In genomic region chr1:67535474-67535873, GRCh38 we compare ENCODE assay signal across 8 cellular contexts.
DNase-seq lines count a peak whose midpoint lies in the region; ATAC-seq and TF ChIP-seq lines count a peak whose summit lies in the region.

No MANE protein-coding gene starts in this region.

- H3K27me3 ChIP-seq in colonic mucosa (no peaks in the 10 kb centered on the region), liver (ENCODE audit: control insufficient read depth in 4 of 4, insufficient read depth in 4 of 4, low read length in 3 of 4) (no peaks in the 10 kb centered on the region)

- H3K27ac ChIP-seq in colonic mucosa (no peak overlapping the region), liver (ENCODE audit: low read depth in 1 of 2, low read length in 2 of 2) (peak overlapping the region; percentile 85 to 89)

- WGBS in liver: 1% methylated on average over 5 of the region's 5 CpGs

- no peak overlapping the region for H3K4me3 ChIP-seq in colonic mucosa
- no peak overlapping the region for H3K4me3 ChIP-seq in liver (ENCODE audit: low read depth in 1 of 3, low read length in 3 of 3)

- H3K9me3 ChIP-seq in colonic mucosa (no peaks in the 10 kb centered on the region), liver (ENCODE audit: control insufficient read depth in 4 of 4, low read length in 3 of 4) (no peaks in the 10 kb centered on the region)

- DNase-seq in NK-92 treated with Interleukin-12 subunit alpha and Interleukin-12 subunit beta, amount 100 ng/mL, for 24 hours (lab: John Stamatoyannopoulos, UW): peak; percentile 16
- DNase-seq in NK-92 (lab: John Stamatoyannopoulos, UW; ENCODE audit: unreplicated experiment) (no peak), NCI-H1092 (lab: John Stamatoyannopoulos, UW) (peak; percentile 3), UCSD-AML1 (lab: John Stamatoyannopoulos, UW; ENCODE audit: unreplicated experiment) (peak; percentile 79), colonic mucosa (peak; percentile 87)
- DNase-seq in stimulated activated CD4-positive, alpha-beta T cell treated with anti-CD3 and anti-CD28 coated beads, TNF-alpha, amount 100 ng/mL, for 48 hours (ENCODE audit: low read depth in 3 of 3): peak; percentile 26 to 49 (median 39)

- TF ChIP-seq RAD21 in liver (IDR thresholded peaks at IDR 0.05): peak; percentile 95 to 96

- peak; percentile 85 for TF ChIP-seq CTCF in colonic mucosa (IDR thresholded peaks at IDR 0.05)
- TF ChIP-seq CTCF in liver (IDR thresholded peaks at IDR 0.05; ENCODE audit: low read depth, low read length, missing input control): peak; percentile 98

- no peak overlapping the region for H3K9ac ChIP-seq in colonic mucosa (ENCODE audit: low read depth in 2 of 2, low read length in 2 of 2)
- peak overlapping the region; percentile 22 to 88 for H3K9ac ChIP-seq in liver (ENCODE audit: low read depth in 1 of 2, low read length in 2 of 2)

- H3K4me1 ChIP-seq in colonic mucosa (peaks cover 6% of the 10 kb centered on the region), liver (ENCODE audit: control insufficient read depth in 4 of 4, insufficient read depth in 4 of 4, low read length in 3 of 4) (peaks cover 9 to 61% (median 40%) of the 10 kb centered on the region in 4 donors)

- intact Hi-C loops in colonic mucosa (cut with DNase I): loop anchor here (2.0 to 10.0 kb wide), 3 partner anchors 149 to 319 kb away; partner anchors contain the start of gene GADD45A

- no peaks in the 10 kb centered on the region for H3K36me3 ChIP-seq in colonic mucosa
- H3K36me3 ChIP-seq in liver (ENCODE audit: control insufficient read depth in 4 of 4, insufficient read depth in 3 of 4, low read depth in 1 of 4, low read length in 3 of 4): no peaks in the 10 kb centered on the region

- ATAC-seq in HG02588 (IDR thresholded peaks at IDR 0.05; ENCODE audit: unreplicated experiment): peak; percentile 80

TF ChIP-seq in liver, 16 proteins besides CTCF, POLR2A, EP300 and RAD21:
- no peak for TF ChIP-seq FOXA1 (IDR thresholded peaks at IDR 0.05)
- TF ChIP-seq HNF4A (conservative IDR thresholded peaks at IDR 0.05): peak; percentile 47 to 53
- peak; percentile 47 for TF ChIP-seq SP1 (IDR thresholded peaks at IDR 0.05)
- TF ChIP-seq JUND (IDR thresholded peaks at IDR 0.05): peak in 1 of 2 donors; percentile 16
- TF ChIP-seq RXRA (IDR thresholded peaks at IDR 0.05): peak; percentile 60 to 71
- no peak for TF ChIP-seq ATF3 (IDR thresholded peaks at IDR 0.05)

Comparison
In these comparisons a context has a peak if more than half of its experiments do, and no peak if none do; other contexts are left out.
1. H3K9ac ChIP-seq: peak in liver (2 of 2); none in colonic mucosa (0 of 2).